19 cellular contexts compared by ENCODE assay signal in the genomic region with DNA sequence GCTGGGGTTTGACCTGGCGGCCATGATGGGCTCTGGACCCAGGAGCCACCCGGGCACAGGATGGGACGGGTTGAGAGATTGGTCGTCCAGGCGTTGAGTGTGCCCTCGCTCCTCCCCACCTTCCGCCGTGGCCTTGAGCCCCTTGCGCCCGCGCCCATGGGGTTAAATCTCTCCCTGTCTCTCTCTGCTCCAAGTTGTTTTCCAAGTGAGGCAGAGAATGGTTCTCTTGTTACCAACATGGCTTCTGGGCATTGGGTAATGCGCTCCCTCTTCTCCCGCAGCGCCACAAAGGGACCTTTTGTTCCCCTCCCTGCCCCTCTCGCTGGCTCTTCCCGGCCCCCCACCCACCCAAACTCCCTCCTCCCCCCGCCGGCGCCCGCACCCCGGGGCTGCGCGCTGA. TPM values are rescaled to one million over a fixed set of nuclear protein-coding genes. Genes with fewer than 3 reads are reported as not detected.
DNase-seq lines count a peak whose midpoint lies in the region; ATAC-seq, FAIRE-seq and TF ChIP-seq lines count a peak whose summit lies in the region.
"Had no signal": no experiment of that assay in that cellular context is flagged by ENCODE, and none has a peak within 500 bp of the region (broad histone marks: within the 10 kb centered on the region; RNA-seq: fewer than 3 reads in every experiment).

No MANE protein-coding gene starts in this region.

- peak overlapping the region; percentile 40 to 62 for H3K4me3 ChIP-seq in testis
- H3K4me3 ChIP-seq: ovary, SJSA1 had no signal

- no peak for TF ChIP-seq POLR2A in testis (IDR thresholded peaks at IDR 0.05)

- H3K27me3 ChIP-seq in testis, result no peaks in the 10 kb centered on the region
- H3K27me3 ChIP-seq: ovary, SJSA1 had no signal

- H3K36me3 Mint-ChIP-seq in activated T-cell treated with anti-CD3 and anti-CD28 coated beads, Interleukin-2, amount 50 U/mL, for 4 hours (ENCODE audit: insufficient read depth), result no peaks in the 10 kb centered on the region

- no peak overlapping the region for H3K4me3 Mint-ChIP-seq in activated T-cell treated with anti-CD3 and anti-CD28 coated beads, Interleukin-2, amount 50 U/mL, for 4 hours

- FAIRE-seq in GM19239 (lab: Jason Lieb, UNC), result no peak
- FAIRE-seq: frontal cortex, small intestine had no signal

- WGBS in testis, 2 donors, result 66 to 73% methylated on average over 8 to 16 of the region's 23 CpGs

- no peaks in the 10 kb centered on the region for H3K9me3 ChIP-seq in testis
- H3K9me3 ChIP-seq: ovary, SJSA1 had no signal

- ATAC-seq in activated T-cell treated with anti-CD3 and anti-CD28 coated beads, Interleukin-2, amount 50 U/mL, for 4 hours, result no peak

- H3K27ac ChIP-seq in testis, result peak overlapping the region; percentile 92 to 94
- H3K27ac ChIP-seq: epithelial cell of prostate, ovary, SJSA1 had no signal

- no peaks in the 10 kb centered on the region for H3K36me3 ChIP-seq in testis (ENCODE audit: low read depth, missing control alignments)
- H3K36me3 ChIP-seq: ovary, SJSA1 had no signal

- TF ChIP-seq CTCF in testis (IDR thresholded peaks at IDR 0.05), result no peak

- peaks cover 55% of the 10 kb centered on the region for H3K4me1 ChIP-seq in testis

- H3K27me3 Mint-ChIP-seq in activated T-cell treated with anti-CD3 and anti-CD28 coated beads, Interleukin-2, amount 50 U/mL, for 4 hours (ENCODE audit: low read depth), result peaks cover 2% of the 10 kb centered on the region

- intact Hi-C loops in testis (cut with DNase I; ENCODE audit: low total_unique reads), result no loop called here

- no peaks in the 10 kb centered on the region for H3K4me1 Mint-ChIP-seq in activated T-cell treated with anti-CD3 and anti-CD28 coated beads, Interleukin-2, amount 50 U/mL, for 4 hours (ENCODE audit: low read depth)

- DNase-seq in amygdala (lab: John Stamatoyannopoulos, UW) (peak in 52 of 56 donors; percentile 40 to 91 (median 72)), epidermal melanocyte (ENCODE audit: insufficient read length, low spot score) (peak; percentile 46), occipital lobe (lab: John Stamatoyannopoulos, UW) (peak; percentile 74), testis (no peak), GM19239 (ENCODE audit: insufficient read length, low spot score) (no peak)
- no peak for DNase-seq in NK-92 treated with Interleukin-12 subunit alpha and Interleukin-12 subunit beta, amount 100 ng/mL, for 24 hours (lab: John Stamatoyannopoulos, UW)
- no peak for DNase-seq in activated T-cell treated with anti-CD3 and anti-CD28 coated beads, Interleukin-2, amount 50 U/mL, for 4 hours
- DNase-seq: activated effector memory CD4-positive, alpha-beta T cell treated with Interleukin-2 at 50 U/mL for 16 hours; DMS79 treated with DMSO at 0.1 percent for 48 hours; NCI-H1694 treated with DMSO at 0.1 percent for 48 hours; NCI-H82; small intestine; stimulated activated CD4-positive, alpha-beta T cell treated with anti-CD3 and anti-CD28 coated beads, Interleukin-4, amount 100 ng/mL, for 1 hour; T-helper 9 cell had no signal

- H3K9me3 Mint-ChIP-seq in activated T-cell treated with anti-CD3 and anti-CD28 coated beads, Interleukin-2, amount 50 U/mL, for 4 hours, result no peaks in the 10 kb centered on the region

RNA-seq across cellular contexts. Expression of a gene that starts 18.8 kb away (rescaled TPM):
- total RNA-seq in occipital lobe (22.0 TPM), testis (10 to 100 TPM; 78.7 to 89.7 TPM)
- polyA plus RNA-seq in testis (ENCODE audit: insufficient read depth, low read depth, low replicate concordance), result 61.5 TPM
- 10 to 100 TPM; 21.7 to 24.2 (median 23.1) TPM for total RNA-seq in activated T-cell treated with anti-CD3 and anti-CD28 coated beads, Interleukin-2, amount 50 U/mL, for 4 hours

RNA-seq across cellular contexts. Expression of a gene that starts 45.6 kb away (rescaled TPM):
- total RNA-seq in occipital lobe (0.16 TPM), testis (1 to 10 TPM; 1.6 to 2.0 TPM)
- polyA plus RNA-seq in testis (ENCODE audit: insufficient read depth, low read depth, low replicate concordance), result 2.4 TPM
- total RNA-seq in activated T-cell treated with anti-CD3 and anti-CD28 coated beads, Interleukin-2, amount 50 U/mL, for 4 hours, result not detected
- total RNA-seq: SJSA1 had no signal

RNA-seq across cellular contexts. Expression of a gene that starts 54.1 kb away (rescaled TPM):
- total RNA-seq in occipital lobe, result 1.9 TPM
- 1 to 10 TPM; 5.0 to 5.4 TPM for total RNA-seq in testis
- 6.1 TPM for polyA plus RNA-seq in testis (ENCODE audit: insufficient read depth, low read depth, low replicate concordance)
- not detected for total RNA-seq in activated T-cell treated with anti-CD3 and anti-CD28 coated beads, Interleukin-2, amount 50 U/mL, for 4 hours
- total RNA-seq: dermis microvascular lymphatic vessel endothelial cell, SJSA1 had no signal

Comparison
In these comparisons a context has a peak if more than half of its experiments do, and no peak if none do; other contexts are left out.
1. DNase-seq: peak in amygdala (52 of 56), epidermal melanocyte (single experiment) and occipital lobe (single experiment); none in testis (single experiment), NK-92 treated with Interleukin-12 subunit alpha and Interleukin-12 subunit beta, amount 100 ng/mL, for 24 hours (single experiment), GM19239 (single experiment) and activated T-cell treated with anti-CD3 and anti-CD28 coated beads, Interleukin-2, amount 50 U/mL, for 4 hours (single experiment).